ENCODE assay signal across 21 cellular contexts in genomic region chr6:134010400-134010799, GRCh38.
"Had no signal": no experiment of that assay in that cellular context is flagged by ENCODE, and none has a peak within 500 bp of the region (broad histone marks: within the 10 kb centered on the region; RNA-seq: fewer than 3 reads in every experiment).

No MANE protein-coding gene starts in this region.

- H3K27ac Mint-ChIP-seq: IgD-negative memory B cell had no signal

- H3K9me3 ChIP-seq: MG63, SK-N-SH had no signal

- DNase-seq: Karpas-422, KBM-7, MG63, NCI-H1092, NCI-H1105 treated with DMSO at 0.1 percent for 48 hours, NCI-H1417 treated with DMSO at 0.1 percent for 48 hours, NCI-H146, NCI-H1694 treated with DMSO at 0.1 percent for 48 hours, NCI-H2029, NCI-H2081 treated with DMSO at 0.1 percent for 48 hours, NCI-H2171, NCI-H226, NCI-H446, NCI-H510A, NCI-H524 treated with DMSO at 0.1 percent for 48 hours, NCI-H69, NCI-H774, SHP77, SK-N-SH, SW 1271 had no signal

- H3K27me3 Mint-ChIP-seq: IgD-negative memory B cell had no signal

- H3K36me3 ChIP-seq: MG63 had no signal

- H3K4me3 ChIP-seq: MG63 had no signal

- H3K9me3 Mint-ChIP-seq: IgD-negative memory B cell had no signal
